ENCODE assay signal across 1 cellular context in the genomic region with DNA sequence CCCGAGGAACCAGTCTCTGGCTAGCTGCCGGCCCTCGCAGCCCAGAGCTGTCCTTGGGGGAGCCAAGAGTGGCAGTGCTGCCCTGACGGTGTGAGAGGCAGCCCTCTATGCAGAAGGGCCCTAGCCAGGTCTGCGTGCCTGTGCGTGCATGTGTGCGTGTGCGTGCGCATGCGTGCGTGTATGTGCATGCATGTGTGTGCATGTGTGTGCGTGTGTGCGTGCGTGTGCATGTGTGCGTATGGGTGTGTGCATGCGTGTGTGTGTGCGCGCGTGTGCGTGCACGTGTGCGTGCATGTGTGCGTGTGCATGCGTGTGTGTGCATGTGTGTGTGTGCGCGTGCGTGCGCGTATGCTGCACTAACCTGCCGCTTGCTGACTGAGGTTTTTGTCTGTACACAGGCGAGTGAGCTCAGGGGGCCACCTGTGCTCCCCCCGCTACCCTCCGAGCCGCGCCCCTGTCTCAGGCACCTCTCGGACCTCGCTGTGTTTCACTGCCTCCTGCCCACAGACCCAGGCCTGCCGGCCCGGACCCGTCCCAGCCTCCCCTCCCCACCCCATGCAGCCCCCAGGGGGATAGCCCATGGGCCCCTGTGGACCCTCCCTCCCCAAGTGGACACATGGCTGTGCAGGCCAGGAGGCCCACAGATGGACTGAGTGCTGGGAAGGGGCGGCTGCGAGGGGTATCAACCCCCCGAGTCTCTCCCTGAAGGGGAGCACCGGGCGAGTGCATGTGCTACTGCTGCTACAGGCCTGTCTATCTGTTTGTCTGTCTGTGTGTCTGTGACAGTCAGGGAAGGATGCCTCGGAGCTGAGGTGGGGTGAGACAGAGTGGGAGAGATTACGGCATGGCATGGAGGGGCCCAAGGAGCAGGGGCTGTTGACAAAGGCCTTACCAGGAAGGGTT.
TF ChIP-seq lines count a peak whose summit lies in the region.

No MANE protein-coding gene starts in this region.

TF ChIP-seq in GM12878, 131 proteins besides CTCF, POLR2A, EP300 and RAD21:
- TF ChIP-seq, protein P1, sequence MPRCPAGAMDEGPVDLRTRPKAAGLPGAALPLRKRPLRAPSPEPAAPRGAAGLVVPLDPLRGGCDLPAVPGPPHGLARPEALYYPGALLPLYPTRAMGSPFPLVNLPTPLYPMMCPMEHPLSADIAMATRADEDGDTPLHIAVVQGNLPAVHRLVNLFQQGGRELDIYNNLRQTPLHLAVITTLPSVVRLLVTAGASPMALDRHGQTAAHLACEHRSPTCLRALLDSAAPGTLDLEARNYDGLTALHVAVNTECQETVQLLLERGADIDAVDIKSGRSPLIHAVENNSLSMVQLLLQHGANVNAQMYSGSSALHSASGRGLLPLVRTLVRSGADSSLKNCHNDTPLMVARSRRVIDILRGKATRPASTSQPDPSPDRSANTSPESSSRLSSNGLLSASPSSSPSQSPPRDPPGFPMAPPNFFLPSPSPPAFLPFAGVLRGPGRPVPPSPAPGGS (IDR thresholded peaks at IDR 0.05; ENCODE audit: borderline replicate concordance, insufficient read depth, low read depth, low read length, poor library complexity, severe bottlenecking): peak; percentile 98
- TF ChIP-seq PBX3 (IDR thresholded peaks at IDR 0.05; ENCODE audit: insufficient replicate concordance, low read depth, low read length) (peak; percentile 45), HDAC2 (IDR thresholded peaks at IDR 0.05) (no peak), TCF3 (IDR thresholded peaks at IDR 0.05; ENCODE audit: borderline replicate concordance, insufficient read depth, low read depth, low read length) (peak; percentile 83; the same call in 1 of the 2 replicates)
